In genomic region chr4:75924309-75924708, GRCh38 we compare ENCODE assay signal across 29 cellular contexts. TPM values are rescaled to one million over a fixed set of nuclear protein-coding genes. Genes with fewer than 3 reads are reported as not detected.
DNase-seq lines count a peak whose midpoint lies in the region; ATAC-seq and TF ChIP-seq lines count a peak whose summit lies in the region.
"Had no signal": no experiment of that assay in that cellular context is flagged by ENCODE, and none has a peak within 500 bp of the region (broad histone marks: within the 10 kb centered on the region; RNA-seq: fewer than 3 reads in every experiment).

No MANE protein-coding gene starts in this region.

- no peak for TF ChIP-seq POLR2A in testis (IDR thresholded peaks at IDR 0.05)
- no peak for TF ChIP-seq POLR2A in prostate gland (IDR thresholded peaks at IDR 0.05)

- POLR2A ChIA-PET in WTC11 (lab: Charles Lee): no interaction called here

- TF ChIP-seq CTCF in WTC11 (IDR thresholded peaks at IDR 0.05) (no peak), testis (IDR thresholded peaks at IDR 0.05) (no peak), prostate gland (IDR thresholded peaks at IDR 0.05) (no peak)

- DNase-seq in DMS153 (lab: John Stamatoyannopoulos, UW) (peak; percentile 30), DMS153 treated with DMSO at 0.1 percent for 48 hours (lab: John Stamatoyannopoulos, UW; ENCODE audit: unreplicated experiment) (no peak), NCI-H1092 (lab: John Stamatoyannopoulos, UW) (peak; percentile 25), NCI-H345 treated with DMSO at 0.1 percent for 48 hours (lab: John Stamatoyannopoulos, UW; ENCODE audit: unreplicated experiment) (peak; percentile 6), WTC11 (ENCODE audit: low spot score) (no peak), testis (no peak), prostate gland (ENCODE audit: low spot score) (no peak)
- DNase-seq: activated CD4-positive, alpha-beta T cell treated with anti-CD3 and anti-CD28 coated beads for 48 hours; activated naive CD4-positive, alpha-beta T cell treated with anti-CD3 and anti-CD28 coated beads for 36 hours; activated T-cell treated with anti-CD3 and anti-CD28 coated beads, Interleukin-2, amount 50 U/mL, for 4 hours; AML-193; amygdala; CD4-positive, alpha-beta memory T cell; effector CD8-positive, alpha-beta T cell; heart left ventricle; NCI-H446; SK-N-SH; trophoblast cell had no signal

- no peaks in the 10 kb centered on the region for H3K36me3 ChIP-seq in testis (ENCODE audit: low read depth, missing control alignments)
- peaks cover 0 to 3% of the 10 kb centered on the region in 2 donors for H3K36me3 ChIP-seq in prostate gland
- H3K36me3 ChIP-seq: breast epithelium had no signal

- H3K9me3 Mint-ChIP-seq in WTC11: peaks cover 9% of the 10 kb centered on the region
- H3K9me3 Mint-ChIP-seq: activated naive CD4-positive, alpha-beta T cell treated with anti-CD3 and anti-CD28 coated beads for 36 hours; activated T-cell treated with anti-CD3 and anti-CD28 coated beads, Interleukin-2, amount 50 U/mL, for 4 hours; CD4-positive, alpha-beta memory T cell; neural crest cell had no signal

- H3K4me3 ChIP-seq in testis (no peak overlapping the region), prostate gland (no peak overlapping the region)
- H3K4me3 ChIP-seq: breast epithelium, GM12878, heart left ventricle, lung had no signal

- H3K27me3 ChIP-seq in testis: no peaks in the 10 kb centered on the region
- H3K27me3 ChIP-seq in prostate gland (replicated peaks; ENCODE audit: insufficient read depth): no peaks in the 10 kb centered on the region
- H3K27me3 ChIP-seq: breast epithelium, heart left ventricle had no signal

- CTCF ChIA-PET in WTC11 (lab: Charles Lee): interaction anchor here (0.8 to 3.3 kb wide), 4 partner anchors 8 to 29 kb away, joined by 3 to 18 read pairs (median 4); no protein-coding TSS in a partner anchor

- peak; percentile 19 for ATAC-seq in WTC11
- ATAC-seq in HG03354 (IDR thresholded peaks at IDR 0.05; ENCODE audit: poor library complexity, severe bottlenecking, unreplicated experiment): no peak
- ATAC-seq: activated T-cell treated with anti-CD3 and anti-CD28 coated beads, Interleukin-2, amount 50 U/mL, for 4 hours; GM12878; heart left ventricle had no signal

- H3K27me3 Mint-ChIP-seq in WTC11 (ENCODE audit: low read depth): no peaks in the 10 kb centered on the region
- H3K27me3 Mint-ChIP-seq: CD4-positive, alpha-beta memory T cell had no signal

- H3K27ac Mint-ChIP-seq in WTC11: peak overlapping the region; percentile 58; the same call in 1 of the 2 replicates
- H3K27ac Mint-ChIP-seq: activated naive CD4-positive, alpha-beta T cell treated with anti-CD3 and anti-CD28 coated beads for 36 hours had no signal

- 84 to 91% methylated on average over 4 of the region's 4 CpGs for WGBS in testis, 2 donors
- WGBS in prostate gland: 71% methylated on average over 4 of the region's 4 CpGs

- intact Hi-C loops in testis (cut with DNase I; ENCODE audit: low total_unique reads) (no loop called here), prostate gland (cut with DNase I) (no loop called here)

- H3K4me3 Mint-ChIP-seq in WTC11: no peak overlapping the region
- H3K4me3 Mint-ChIP-seq: activated naive CD4-positive, alpha-beta T cell treated with anti-CD3 and anti-CD28 coated beads for 36 hours; activated T-cell treated with anti-CD3 and anti-CD28 coated beads, Interleukin-2, amount 50 U/mL, for 4 hours; CD4-positive, alpha-beta memory T cell; neural crest cell had no signal

- H3K4me1 ChIP-seq in testis (no peaks in the 10 kb centered on the region), prostate gland (replicated peaks) (peaks cover 4% of the 10 kb centered on the region)
- H3K4me1 ChIP-seq: breast epithelium, parathyroid adenoma had no signal

- no peak overlapping the region for H3K27ac ChIP-seq in testis
- no peak overlapping the region for H3K27ac ChIP-seq in prostate gland
- H3K27ac ChIP-seq: breast epithelium, heart left ventricle, parathyroid adenoma had no signal

- peaks cover 21% of the 10 kb centered on the region for H3K36me3 Mint-ChIP-seq in WTC11

- H3K9me3 ChIP-seq in testis: no peaks in the 10 kb centered on the region
- no peaks in the 10 kb centered on the region for H3K9me3 ChIP-seq in prostate gland
- H3K9me3 ChIP-seq: breast epithelium, heart left ventricle, SK-N-SH had no signal

- H3K4me1 Mint-ChIP-seq in WTC11: peaks cover 31% of the 10 kb centered on the region

TF ChIP-seq in WTC11, 78 proteins besides CTCF, POLR2A, EP300 and RAD21:
- TF ChIP-seq ZNF232 (CRISPR knock-in tag; IDR thresholded peaks at IDR 0.05): no peak
- no peak for TF ChIP-seq ESRRA (CRISPR knock-in tag; IDR thresholded peaks at IDR 0.05; ENCODE audit: borderline replicate concordance)
- TF ChIP-seq FOXP4 (CRISPR knock-in tag; IDR thresholded peaks at IDR 0.05): no peak
- TF ChIP-seq TP53 (CRISPR knock-in tag; IDR thresholded peaks at IDR 0.05): no peak
- TF ChIP-seq SMAD4 (CRISPR knock-in tag; IDR thresholded peaks at IDR 0.05): no peak
- TF ChIP-seq GABPB1 (CRISPR knock-in tag; IDR thresholded peaks at IDR 0.05): no peak
- no peak for TF ChIP-seq ZNF512 (CRISPR knock-in tag; IDR thresholded peaks at IDR 0.05; ENCODE audit: borderline replicate concordance)
- TF ChIP-seq ETV6 (CRISPR knock-in tag; IDR thresholded peaks at IDR 0.05): no peak
- no peak for TF ChIP-seq TEAD4 (CRISPR knock-in tag; IDR thresholded peaks at IDR 0.05)
- no peak for TF ChIP-seq ZNF416 (CRISPR knock-in tag; IDR thresholded peaks at IDR 0.05)
- no peak for TF ChIP-seq CREM (CRISPR knock-in tag; IDR thresholded peaks at IDR 0.05)
- no peak for TF ChIP-seq NR1H2 (CRISPR knock-in tag; IDR thresholded peaks at IDR 0.05)
- no peak for TF ChIP-seq CDX4 (CRISPR knock-in tag; IDR thresholded peaks at IDR 0.05; ENCODE audit: borderline replicate concordance)
- TF ChIP-seq IRF1 (CRISPR knock-in tag; IDR thresholded peaks at IDR 0.05): no peak
TF ChIP-seq in WTC11: peak in this region for 0.

RNA-seq across cellular contexts. Expression of gene NAAA, which starts 16.5 kb away (rescaled TPM):
- total RNA-seq in WTC11 (2021): 7.1 to 9.0 TPM (median 8.2 TPM) in 3 replicates
- 10 to 100 TPM; 15.2 to 24.9 TPM for total RNA-seq in testis
- 6.3 TPM for polyA plus RNA-seq in testis (ENCODE audit: insufficient read depth, low read depth, low replicate concordance)
- 1,000 to 10,000 TPM in 1 of 2 donors, 100 to 1,000 TPM in 1; 174 to 1,058 TPM for total RNA-seq in prostate gland

RNA-seq across cellular contexts. Expression of gene PPEF2, which starts 22.1 kb away (rescaled TPM):
- 0.16 TPM in 1 of 3 replicates, not detected in the others for total RNA-seq in WTC11 (2021)
- under 1 TPM; 0.50 to 0.71 TPM for total RNA-seq in testis
- polyA plus RNA-seq in testis (ENCODE audit: insufficient read depth, low read depth, low replicate concordance): 1.4 TPM
- total RNA-seq in prostate gland: not detected
- total RNA-seq: A172; activated CD8-positive, alpha-beta memory T cell treated with anti-CD3 and anti-CD28 coated beads for 36 hours; activated T-cell treated with anti-CD3 and anti-CD28 coated beads, Interleukin-2, amount 50 U/mL, for 4 hours; Daoy; epithelial cell of proximal tubule; GM12878; heart left ventricle; lung; RPMI7951 had no signal
- polyA plus RNA-seq: CD4-positive, alpha-beta memory T cell; GM12878; heart left ventricle; SK-N-SH had no signal

Comparison
In these comparisons a context has a peak if more than half of its experiments do, and no peak if none do; other contexts are left out.
1. DNase-seq: peak in DMS153 (single experiment), NCI-H1092 (single experiment) and NCI-H345 treated with DMSO at 0.1 percent for 48 hours (single experiment); none in DMS153 treated with DMSO at 0.1 percent for 48 hours (single experiment), WTC11 (single experiment), testis (single experiment) and prostate gland (single experiment).
2. RNA of gene NAAA, which starts 16.5 kb away (total RNA-seq): 174 to 1,058 TPM in prostate gland; 15.2 to 24.9 TPM in testis and 7.1 to 9.0 TPM in WTC11; every median in the first group is over 4 times any median in the second.